In the genomic region with DNA sequence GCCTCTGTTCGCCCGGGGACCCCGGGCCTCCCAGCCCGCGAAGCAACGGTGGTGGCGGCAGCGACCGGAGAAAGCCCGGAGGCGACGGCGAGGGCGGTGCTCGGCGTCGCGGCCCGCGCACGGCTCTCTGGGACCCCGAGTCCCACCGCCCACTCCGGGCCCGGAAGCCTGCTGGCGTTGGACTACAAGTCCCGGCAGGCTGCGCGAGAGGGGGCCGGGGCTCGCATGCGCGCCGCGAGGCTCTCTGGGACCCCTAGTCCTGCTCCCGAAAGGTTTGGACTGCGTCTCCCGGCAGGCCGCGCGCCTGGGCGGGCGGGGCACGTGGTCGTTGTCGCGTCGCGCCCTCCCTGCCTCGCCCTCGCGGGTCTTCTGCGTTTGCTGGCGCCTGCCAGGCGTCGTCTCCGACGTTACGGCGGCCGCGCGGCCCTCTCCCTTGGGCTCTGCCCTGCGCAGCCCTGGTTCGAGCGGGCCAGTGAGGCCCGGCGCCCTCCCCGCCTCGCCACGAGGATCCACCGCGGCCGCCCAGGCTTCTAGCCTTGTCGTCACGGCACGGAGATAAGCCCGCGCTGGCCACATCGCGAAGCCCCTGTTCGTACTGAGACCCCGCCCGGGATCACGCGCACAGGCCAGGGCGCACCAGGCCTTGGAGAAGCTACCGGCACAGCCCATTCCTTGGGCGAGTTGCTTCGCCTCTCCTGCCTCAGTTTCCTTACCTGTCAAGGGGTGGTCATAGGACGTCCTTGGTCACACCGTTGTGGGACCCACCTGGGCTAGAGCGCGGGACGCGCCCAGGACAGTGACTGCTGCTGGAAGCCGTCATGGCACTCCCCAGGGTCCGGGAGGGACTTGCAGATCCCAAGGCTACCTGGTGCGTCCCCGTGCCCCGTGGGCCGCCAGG, we compare ENCODE assay signal across 8 cellular contexts. TPM values are rescaled to one million over a fixed set of nuclear protein-coding genes. Genes with fewer than 3 reads are reported as not detected.
A peak's percentile ranks its signal among the peaks of the same experiment; 100 is the strongest.
DNase-seq lines count a peak whose midpoint lies in the region; ATAC-seq and TF ChIP-seq lines count a peak whose summit lies in the region.

TSS of gene STK25 (minus strand) at position 75 of the 898 bp plus-strand sequence. CDS start 549 bp downstream, outside the sequence.

- H3K27ac ChIP-seq in osteoblast (ENCODE audit: low read depth, low read length) (peak within 1 kb of the TSS; percentile 68), thoracic aorta (peak within 1 kb of the TSS; percentile 56 to 78)

- H3K27ac Mint-ChIP-seq in activated naive CD4-positive, alpha-beta T cell treated with anti-CD3 and anti-CD28 coated beads, Interleukin-2, amount 50 U/mL, for 72 hours: peak within 1 kb of the TSS; percentile 67 to 84

- H2AFZ ChIP-seq in osteoblast (ENCODE audit: low read length): peak within 1 kb of the TSS; percentile 91

- peaks cover 27% of the 10 kb centered on the region for H4K20me1 ChIP-seq in osteoblast (ENCODE audit: insufficient read depth, low read length)

- POLR2A ChIA-PET in GM10248 (lab: Yijun Ruan, JAX): no interaction called here

- CTCF ChIA-PET in GM10248 (lab: Yijun Ruan, JAX): interaction anchor here (1.5 kb wide), 1 partner anchor 10 kb away, joined by 3 read pairs; no protein-coding TSS in a partner anchor

- peak within 1 kb of the TSS; percentile 91 for H3K4me2 ChIP-seq in osteoblast (ENCODE audit: insufficient read depth, low read length)

- TF ChIP-seq CTCF in GM10248 (IDR thresholded peaks at IDR 0.05; ENCODE audit: control extremely low read depth, extremely low read depth, low read depth, missing control alignments) (no peak), osteoblast (IDR thresholded peaks at IDR 0.05; ENCODE audit: extremely low read depth, low read depth, low read length) (no peak), thoracic aorta (IDR thresholded peaks at IDR 0.05) (no peak)

- peak within 1 kb of the TSS; percentile 86 for H3K4me3 ChIP-seq in osteoblast (ENCODE audit: insufficient read depth, low read length)
- H3K4me3 ChIP-seq in thoracic aorta: peak within 1 kb of the TSS; percentile 85

- peaks cover 6 to 7% of the 10 kb centered on the region in 2 donors for H3K36me3 Mint-ChIP-seq in activated naive CD4-positive, alpha-beta T cell treated with anti-CD3 and anti-CD28 coated beads, Interleukin-2, amount 50 U/mL, for 72 hours

- no peaks in the 10 kb centered on the region for H3K9me3 ChIP-seq in osteoblast (ENCODE audit: low read depth, low read length)
- H3K9me3 ChIP-seq in thoracic aorta: no peaks in the 10 kb centered on the region

- H3K36me3 ChIP-seq in osteoblast (ENCODE audit: insufficient read depth, low read length) (no peaks in the 10 kb centered on the region), thoracic aorta (no peaks in the 10 kb centered on the region)

- ATAC-seq in HG02610 (IDR thresholded peaks at IDR 0.05; ENCODE audit: unreplicated experiment) (peak; percentile 95), thoracic aorta (ENCODE audit: insufficient number of reproducible peaks, low FRiP score, low read depth) (peak; percentile 79)
- ATAC-seq in activated naive CD4-positive, alpha-beta T cell treated with anti-CD3 and anti-CD28 coated beads, Interleukin-2, amount 50 U/mL, for 72 hours: peak; percentile 94 to 97

- DNase-seq in GM10248 (ENCODE audit: extremely low spot score): peak; percentile 99
- peak; percentile 89 for DNase-seq in NCI-H1092 treated with DMSO at 0.1 percent for 48 hours (lab: John Stamatoyannopoulos, UW)
- DNase-seq in SKM-1 (lab: John Stamatoyannopoulos, UW; ENCODE audit: unreplicated experiment): peak; percentile 93
- DNase-seq in activated naive CD4-positive, alpha-beta T cell treated with anti-CD3 and anti-CD28 coated beads, Interleukin-2, amount 50 U/mL, for 72 hours (ENCODE audit: low spot score in 2 of 2): peak; percentile 92 to 96
- peak; percentile 99 for DNase-seq in glomerular visceral epithelial cell (ENCODE audit: extremely low spot score)
- DNase-seq in osteoblast (ENCODE audit: insufficient read length, low spot score, missing footprints): peak; percentile 100
- DNase-seq in thoracic aorta (ENCODE audit: low spot score): peak; percentile 84

- H3K27me3 ChIP-seq in osteoblast (ENCODE audit: insufficient read depth, low read length): no peaks in the 10 kb centered on the region
- no peaks in the 10 kb centered on the region for H3K27me3 ChIP-seq in thoracic aorta (replicated peaks; ENCODE audit: insufficient read depth)

- H3K4me1 ChIP-seq in osteoblast (ENCODE audit: insufficient read depth, low read length) (peaks cover 15% of the 10 kb centered on the region), thoracic aorta (ENCODE audit: control insufficient read depth in 1 of 2, low read depth in 2 of 2) (peaks cover 20 to 46% of the 10 kb centered on the region in 2 donors)

- H3K9me3 Mint-ChIP-seq in activated naive CD4-positive, alpha-beta T cell treated with anti-CD3 and anti-CD28 coated beads, Interleukin-2, amount 50 U/mL, for 72 hours: no peaks in the 10 kb centered on the region

- H3K79me2 ChIP-seq in osteoblast (ENCODE audit: insufficient read depth, low read length): peaks cover 50% of the 10 kb centered on the region

RNA-seq across cellular contexts. Expression of gene STK25, which starts in this region (rescaled TPM):
- total RNA-seq in activated naive CD4-positive, alpha-beta T cell treated with anti-CD3 and anti-CD28 coated beads, Interleukin-2, amount 50 U/mL, for 72 hours: 10 to 100 TPM; 35.3 to 95.5 TPM
- total RNA-seq in osteoblast: 189 and 227 TPM in 2 replicates
- 100 to 1,000 TPM; 180 to 279 TPM for total RNA-seq in thoracic aorta

Comparison
In these comparisons a context has a peak if more than half of its experiments do, and no peak if none do; other contexts are left out.
1. Peak in every context shown above with its lines: DNase-seq, ATAC-seq, H3K4me3 ChIP-seq and H3K27ac ChIP-seq.